8 cellular contexts compared by ENCODE assay signal in the genomic region with DNA sequence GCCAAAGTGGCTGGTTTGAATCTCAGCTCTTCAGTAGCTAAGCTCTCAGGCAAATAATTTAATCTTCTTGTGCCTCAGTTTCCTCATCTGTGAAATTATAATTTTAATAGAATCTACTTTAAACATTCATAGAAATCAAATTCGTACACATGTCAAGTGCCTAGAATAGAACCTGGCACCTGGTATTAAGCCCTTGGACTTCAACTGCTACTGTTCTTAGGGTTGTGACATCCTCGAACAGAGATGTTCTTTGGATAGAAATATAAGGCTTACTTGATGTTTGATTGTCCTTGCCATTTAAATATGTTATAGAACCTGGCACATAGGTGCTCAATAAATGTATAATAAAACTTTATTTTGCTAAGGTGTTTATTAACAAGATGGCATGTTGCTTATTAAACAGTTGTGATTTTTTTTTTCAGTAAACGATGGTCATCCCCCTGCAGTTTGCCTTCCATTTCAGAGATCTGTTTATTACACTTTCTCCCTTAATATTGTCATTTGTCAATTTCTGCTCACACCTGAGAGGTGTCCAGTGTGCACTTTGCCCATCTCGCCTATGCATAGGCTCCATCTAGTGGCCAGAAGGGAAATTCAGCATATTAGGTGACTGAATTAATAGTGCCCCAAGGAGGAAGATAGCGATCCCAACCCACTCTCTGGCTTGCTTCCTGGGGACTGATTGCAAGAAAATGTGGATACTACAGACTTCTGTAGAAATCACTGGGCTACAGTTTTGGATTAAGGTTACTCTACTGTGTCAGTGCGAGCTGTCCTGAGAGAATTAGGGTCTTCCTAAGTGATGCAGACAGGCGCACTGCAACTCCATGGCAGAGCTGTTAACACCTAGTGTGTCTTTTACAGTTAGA. TPM values are rescaled to one million over a fixed set of nuclear protein-coding genes. Genes with fewer than 3 reads are reported as not detected.
DNase-seq lines count a peak whose midpoint lies in the region; ATAC-seq and TF ChIP-seq lines count a peak whose summit lies in the region.

No MANE protein-coding gene starts in this region.

- H3K4me3 Mint-ChIP-seq in activated CD4-positive, alpha-beta T cell treated with anti-CD3 and anti-CD28 coated beads, Interleukin-2, amount 10 ng/mL, durations not matched to agents 7 days and 5 days, result no peak overlapping the region
- no peak overlapping the region for H3K4me3 Mint-ChIP-seq in glutamatergic neuron (ENCODE audit: unreplicated experiment)

- peak; percentile 68 for DNase-seq in CD1c-positive myeloid dendritic cell (ENCODE audit: extremely low spot score)
- peak; percentile 25 for DNase-seq in NCI-H187 treated with DMSO at 0.1 percent for 48 hours (lab: John Stamatoyannopoulos, UW)
- peak; percentile 55 for DNase-seq in activated CD4-positive, alpha-beta T cell treated with anti-CD3 and anti-CD28 coated beads, Interleukin-2, amount 10 ng/mL, durations not matched to agents 7 days and 5 days
- DNase-seq in glutamatergic neuron, result no peak
- peak; percentile 51 for DNase-seq in retina
- DNase-seq in NCI-H446 treated with DMSO at 0.1 percent for 48 hours (lab: John Stamatoyannopoulos, UW), result no peak

- peak; percentile 71 for TF ChIP-seq CTCF in glutamatergic neuron (IDR thresholded peaks at IDR 0.05; ENCODE audit: partially characterized antibody, unreplicated experiment)

- H3K36me3 Mint-ChIP-seq in activated CD4-positive, alpha-beta T cell treated with anti-CD3 and anti-CD28 coated beads, Interleukin-2, amount 10 ng/mL, durations not matched to agents 7 days and 5 days (ENCODE audit: low read depth), result no peaks in the 10 kb centered on the region
- no peaks in the 10 kb centered on the region for H3K36me3 Mint-ChIP-seq in glutamatergic neuron (ENCODE audit: unreplicated experiment)

- no peaks in the 10 kb centered on the region for H3K27me3 Mint-ChIP-seq in activated CD4-positive, alpha-beta T cell treated with anti-CD3 and anti-CD28 coated beads, Interleukin-2, amount 10 ng/mL, durations not matched to agents 7 days and 5 days
- no peaks in the 10 kb centered on the region for H3K27me3 Mint-ChIP-seq in glutamatergic neuron (ENCODE audit: unreplicated experiment)

- ATAC-seq in GM18502 (IDR thresholded peaks at IDR 0.05; ENCODE audit: poor library complexity, unreplicated experiment), result peak; percentile 93
- peak; percentile 91 for ATAC-seq in HG02678 (IDR thresholded peaks at IDR 0.05; ENCODE audit: unreplicated experiment)

- POLR2A ChIA-PET in activated CD4-positive, alpha-beta T cell treated with anti-CD3 and anti-CD28 coated beads, Interleukin-2, amount 10 ng/mL, durations not matched to agents 7 days and 5 days (lab: Charles Lee), result no interaction called here

- H3K4me1 Mint-ChIP-seq in activated CD4-positive, alpha-beta T cell treated with anti-CD3 and anti-CD28 coated beads, Interleukin-2, amount 10 ng/mL, durations not matched to agents 7 days and 5 days, result peaks cover 20% of the 10 kb centered on the region
- peaks cover 41% of the 10 kb centered on the region for H3K4me1 Mint-ChIP-seq in glutamatergic neuron (ENCODE audit: low read depth, unreplicated experiment)

- H3K9me3 Mint-ChIP-seq in activated CD4-positive, alpha-beta T cell treated with anti-CD3 and anti-CD28 coated beads, Interleukin-2, amount 10 ng/mL, durations not matched to agents 7 days and 5 days, result no peaks in the 10 kb centered on the region
- H3K9me3 Mint-ChIP-seq in glutamatergic neuron (ENCODE audit: unreplicated experiment), result peaks cover 3% of the 10 kb centered on the region

- H3K27ac Mint-ChIP-seq in activated CD4-positive, alpha-beta T cell treated with anti-CD3 and anti-CD28 coated beads, Interleukin-2, amount 10 ng/mL, durations not matched to agents 7 days and 5 days, result no peak overlapping the region
- H3K27ac Mint-ChIP-seq in glutamatergic neuron (ENCODE audit: unreplicated experiment), result no peak overlapping the region

- CTCF ChIA-PET in activated CD4-positive, alpha-beta T cell treated with anti-CD3 and anti-CD28 coated beads, Interleukin-2, amount 10 ng/mL, durations not matched to agents 7 days and 5 days (lab: Charles Lee), result interaction anchor here (1.1 to 1.2 kb wide), 2 partner anchors 16 to 140 kb away, joined by 3 read pairs; no protein-coding TSS in a partner anchor

RNA-seq across cellular contexts. Expression of a gene that starts 10.7 kb away (rescaled TPM):
- total RNA-seq in activated CD4-positive, alpha-beta T cell treated with anti-CD3 and anti-CD28 coated beads, Interleukin-2, amount 10 ng/mL, durations not matched to agents 7 days and 5 days, result 10 to 100 TPM; 18.8 to 24.8 TPM
- total RNA-seq in glutamatergic neuron (ENCODE audit: unreplicated experiment), result 145 TPM

Comparison
In these comparisons a context has a peak if more than half of its experiments do, and no peak if none do; other contexts are left out.
1. DNase-seq: peak in CD1c-positive myeloid dendritic cell (single experiment), NCI-H187 treated with DMSO at 0.1 percent for 48 hours (single experiment), activated CD4-positive, alpha-beta T cell treated with anti-CD3 and anti-CD28 coated beads, Interleukin-2, amount 10 ng/mL, durations not matched to agents 7 days and 5 days (single experiment) and retina (single experiment); none in glutamatergic neuron (single experiment) and NCI-H446 treated with DMSO at 0.1 percent for 48 hours (single experiment).